In the genomic region with DNA sequence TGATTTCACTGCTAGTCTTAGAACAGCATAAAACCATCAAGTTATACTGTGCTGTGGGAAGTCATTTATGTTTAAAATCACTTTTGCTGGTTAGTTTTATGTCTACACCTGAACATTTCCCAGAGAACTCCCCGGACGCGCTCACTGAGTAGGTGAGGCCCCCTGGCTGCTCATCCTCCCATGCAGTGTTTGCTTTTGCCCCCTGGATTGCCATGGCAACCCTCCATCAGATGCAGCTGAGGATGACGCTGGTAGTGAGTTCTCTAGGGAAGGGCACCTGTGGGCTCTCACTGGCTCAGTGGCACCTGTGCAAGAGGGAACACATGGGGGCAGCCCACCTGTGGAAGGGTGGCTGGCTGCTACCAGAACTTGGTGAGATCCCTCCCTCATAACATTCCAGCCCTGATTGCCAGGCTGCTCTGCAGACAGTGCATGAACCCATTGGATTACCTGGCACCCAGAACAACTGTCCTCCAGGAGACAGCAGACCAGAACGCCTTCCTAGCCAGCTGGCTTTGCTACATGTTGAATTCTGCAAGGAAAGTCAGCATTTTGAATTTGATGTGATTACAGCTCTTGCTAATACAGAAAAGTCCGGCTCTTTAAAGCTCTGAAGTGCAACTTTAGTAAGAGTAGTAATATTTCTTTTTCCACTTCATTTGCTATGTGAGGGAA, we compare ENCODE assay signal across 27 cellular contexts. TPM values are rescaled to one million over a fixed set of nuclear protein-coding genes. Genes with fewer than 3 reads are reported as not detected.
DNase-seq lines count a peak whose midpoint lies in the region; ATAC-seq lines count a peak whose summit lies in the region.
"Had no signal": no experiment of that assay in that cellular context is flagged by ENCODE, and none has a peak within 500 bp of the region (broad histone marks: within the 10 kb centered on the region; RNA-seq: fewer than 3 reads in every experiment).

No MANE protein-coding gene starts in this region.

- H3K79me1 ChIP-seq in neuronal stem cell (ENCODE audit: low read depth, low read length), result no peaks in the 10 kb centered on the region

- H3K4me1 Mint-ChIP-seq in CD8-positive, alpha-beta memory T cell, result peaks cover 0 to 3% (median 2%) of the 10 kb centered on the region in 3 donors
- H3K4me1 Mint-ChIP-seq in central memory CD8-positive, alpha-beta T cell, result no peaks in the 10 kb centered on the region

- peaks cover 43% of the 10 kb centered on the region for H3K36me3 ChIP-seq in CD8-positive, alpha-beta memory T cell (ENCODE audit: insufficient read depth, low read length)
- peaks cover 15 to 61% of the 10 kb centered on the region in 2 donors for H3K36me3 ChIP-seq in neuronal stem cell (replicated peaks in 1 of 2; ENCODE audit: control insufficient read depth in 2 of 2, insufficient read depth in 2 of 2, low read length in 2 of 2)

- POLR2A ChIA-PET in CD8-positive, alpha-beta memory T cell (lab: Charles Lee), result no interaction called here

- CTCF ChIA-PET in CD8-positive, alpha-beta memory T cell (lab: Charles Lee), result interaction anchor here (1.7 kb wide), 1 partner anchor 10 kb away, joined by 4 read pairs; no protein-coding TSS in a partner anchor

- peak overlapping the region; percentile 60 for H3K9ac ChIP-seq in neuronal stem cell (ENCODE audit: low read depth, low read length, poor library complexity)

- H3K4me2 ChIP-seq in neuronal stem cell (ENCODE audit: insufficient read depth, low read length, poor library complexity, severe bottlenecking), result no peak overlapping the region
- H3K4me2 ChIP-seq: A549 had no signal

- peaks cover 6 to 95% (median 34%) of the 10 kb centered on the region in 3 donors for H3K36me3 Mint-ChIP-seq in CD8-positive, alpha-beta memory T cell
- peaks cover 43% of the 10 kb centered on the region for H3K36me3 Mint-ChIP-seq in central memory CD8-positive, alpha-beta T cell (ENCODE audit: insufficient read depth)

- no peaks in the 10 kb centered on the region for H3K4me1 ChIP-seq in CD8-positive, alpha-beta memory T cell (ENCODE audit: insufficient read depth, low read length)
- peaks cover 0 to 6% of the 10 kb centered on the region in 2 donors for H3K4me1 ChIP-seq in neuronal stem cell (ENCODE audit: control insufficient read depth in 2 of 2, insufficient read depth in 1 of 2, low read depth in 1 of 2, low read length in 2 of 2)
- H3K4me1 ChIP-seq: A549, esophagus squamous epithelium, heart right ventricle, SJCRH30, vagina had no signal

- H3K27ac Mint-ChIP-seq in CD8-positive, alpha-beta memory T cell, result peak overlapping the region in 5 of 8 donors; percentile 23 to 68 (median 29)
- H3K27ac Mint-ChIP-seq in central memory CD8-positive, alpha-beta T cell (ENCODE audit: low read depth), result peak overlapping the region; percentile 44
- H3K27ac Mint-ChIP-seq: stimulated activated naive B cell treated with anti-CD40 and anti-IgM and Interleukin-4, amounts not matched to agents 10 μg/mL and 1 μg/mL and 100 μg/mL, for 72 hours had no signal

- H3K27ac ChIP-seq in CD8-positive, alpha-beta memory T cell (ENCODE audit: low read depth, low read length), result no peak overlapping the region
- H3K27ac ChIP-seq in neuronal stem cell (replicated peaks; ENCODE audit: low read length), result no peak overlapping the region
- H3K27ac ChIP-seq: A549, coronary artery, esophagus squamous epithelium, heart right ventricle, right lobe of liver, SJCRH30, thoracic aorta, vagina had no signal

- H3K27me3 ChIP-seq in CD8-positive, alpha-beta memory T cell (ENCODE audit: insufficient read depth, low read length, poor library complexity, severe bottlenecking), result no peaks in the 10 kb centered on the region
- H3K27me3 ChIP-seq in neuronal stem cell (ENCODE audit: control insufficient read depth in 3 of 3, insufficient read depth in 3 of 3, low read depth in 1 of 3, low read length in 3 of 3), result no peaks in the 10 kb centered on the region
- H3K27me3 ChIP-seq: esophagus squamous epithelium, heart right ventricle, right lobe of liver, SJCRH30, vagina had no signal

- no peak overlapping the region for H2BK12ac ChIP-seq in neuronal stem cell (ENCODE audit: low read length)

- no peak overlapping the region for H3K4ac ChIP-seq in neuronal stem cell (ENCODE audit: low read length)

- peak overlapping the region; percentile 38 for H3K23ac ChIP-seq in neuronal stem cell (ENCODE audit: low read depth, low read length, poor library complexity)

- no peak overlapping the region for H3K4me3 Mint-ChIP-seq in CD8-positive, alpha-beta memory T cell
- no peak overlapping the region for H3K4me3 Mint-ChIP-seq in central memory CD8-positive, alpha-beta T cell
- H3K4me3 Mint-ChIP-seq: activated naive CD8-positive, alpha-beta T cell; stimulated activated naive B cell treated with anti-CD40 and anti-IgM and Interleukin-4, amounts not matched to agents 10 μg/mL and 1 μg/mL and 100 μg/mL, for 72 hours had no signal

- no CpG with 5 or more reads among the region's 6 CpGs for WGBS in neuronal stem cell (ENCODE audit: extremely low coverage in 2 of 2, insufficient read length in 2 of 2, insufficient replicate concordance in 1 of 2), 2 donors

- H3K14ac ChIP-seq in neuronal stem cell (ENCODE audit: low read length), result no peak overlapping the region

- no peak overlapping the region for H4K8ac ChIP-seq in neuronal stem cell (ENCODE audit: low read depth, low read length)

- H3K18ac ChIP-seq in neuronal stem cell (ENCODE audit: low read length), result no peak overlapping the region

- no peaks in the 10 kb centered on the region for H3K9me3 ChIP-seq in CD8-positive, alpha-beta memory T cell (ENCODE audit: low read length)
- no peaks in the 10 kb centered on the region for H3K9me3 ChIP-seq in neuronal stem cell (replicated peaks in 1 of 2; ENCODE audit: control insufficient read depth in 2 of 2, insufficient read depth in 1 of 2, low read depth in 1 of 2, low read length in 2 of 2)
- H3K9me3 ChIP-seq: A549, esophagus squamous epithelium, heart right ventricle, right lobe of liver, SJCRH30, thoracic aorta, vagina had no signal

- no peak overlapping the region for H4K91ac ChIP-seq in neuronal stem cell (ENCODE audit: low read depth, low read length, poor library complexity)

- H3K9me3 Mint-ChIP-seq in CD8-positive, alpha-beta memory T cell, result no peaks in the 10 kb centered on the region
- no peaks in the 10 kb centered on the region for H3K9me3 Mint-ChIP-seq in central memory CD8-positive, alpha-beta T cell
- H3K9me3 Mint-ChIP-seq: stimulated activated naive B cell treated with anti-CD40 and anti-IgM and Interleukin-4, amounts not matched to agents 10 μg/mL and 1 μg/mL and 100 μg/mL, for 72 hours had no signal

- no peak for ATAC-seq in central memory CD8-positive, alpha-beta T cell (replicated peaks; ENCODE audit: extremely low read depth, poor library complexity, severe bottlenecking)
- ATAC-seq in GM18858 (IDR thresholded peaks at IDR 0.05; ENCODE audit: unreplicated experiment), result no peak
- ATAC-seq: A549; heart right ventricle; right lobe of liver; stimulated activated naive B cell treated with anti-CD40 and anti-IgM and Interleukin-4, amounts not matched to agents 10 μg/mL and 1 μg/mL and 100 μg/mL, for 72 hours had no signal

- DNase-seq in activated CD8-positive, alpha-beta memory T cell treated with anti-CD3 and anti-CD28 coated beads for 24 hours, result peak; percentile 45
- no peak for DNase-seq in activated CD8-positive, alpha-beta memory T cell treated with anti-CD3 and anti-CD28 coated beads, Interleukin-2, amount 50 U/mL, for 48 hours
- DNase-seq in CD8-positive, alpha-beta memory T cell, result no peak
- no peak for DNase-seq in central memory CD8-positive, alpha-beta T cell (ENCODE audit: low spot score in 2 of 2)
- no peak for DNase-seq in neuronal stem cell (ENCODE audit: low spot score)
- no peak for DNase-seq in kidney tubule cell (ENCODE audit: low spot score)
- no peak for DNase-seq in HUDEP-2 (lab: John Stamatoyannopoulos, UW; ENCODE audit: unreplicated experiment in 76 of 76)
- DNase-seq: activated CD4-positive, alpha-beta T cell treated with anti-CD3 and anti-CD28 coated beads, Interleukin-2, amount 50 U/mL, for 1 hour; AML-193; aorta; esophagus squamous epithelium; foreskin melanocyte; heart right ventricle; IMR-90; NCI-H1092; NCI-H2029; NCI-H774; right lobe of liver; SJCRH30; stimulated activated CD4-positive, alpha-beta T cell treated with anti-CD3 and anti-CD28 coated beads, Interleukin-4, amount 100 ng/mL, for 24 hours; stimulated activated naive B cell treated with anti-CD40 and anti-IgM and Interleukin-4, amounts not matched to agents 10 μg/mL and 1 μg/mL and 100 μg/mL, for 72 hours had no signal

- H3K27me3 Mint-ChIP-seq in CD8-positive, alpha-beta memory T cell, result no peaks in the 10 kb centered on the region
- H3K27me3 Mint-ChIP-seq in central memory CD8-positive, alpha-beta T cell, result no peaks in the 10 kb centered on the region
- H3K27me3 Mint-ChIP-seq: activated naive CD8-positive, alpha-beta T cell; stimulated activated naive B cell treated with anti-CD40 and anti-IgM and Interleukin-4, amounts not matched to agents 10 μg/mL and 1 μg/mL and 100 μg/mL, for 72 hours had no signal

- no peak overlapping the region for H2BK120ac ChIP-seq in neuronal stem cell (ENCODE audit: low read depth, low read length)

- H2AK5ac ChIP-seq in neuronal stem cell (ENCODE audit: low read depth, low read length), result no peak overlapping the region

- no peak overlapping the region for H2AFZ ChIP-seq in neuronal stem cell (ENCODE audit: low read length)

- H2BK15ac ChIP-seq in neuronal stem cell (ENCODE audit: low read length), result no peak overlapping the region

- no peak overlapping the region for H2BK5ac ChIP-seq in neuronal stem cell (ENCODE audit: low read length)

- no peak overlapping the region for H3K4me3 ChIP-seq in CD8-positive, alpha-beta memory T cell (ENCODE audit: low read length)
- H3K4me3 ChIP-seq in neuronal stem cell (ENCODE audit: low read length in 2 of 2), result no peak overlapping the region
- H3K4me3 ChIP-seq: A549, coronary artery, esophagus squamous epithelium, heart right ventricle, right lobe of liver, SJCRH30, thoracic aorta, vagina had no signal

RNA-seq across cellular contexts. Expression of gene COA5, which starts 21.7 kb away (rescaled TPM):
- 10 to 100 TPM; 26.7 to 29.2 TPM for total RNA-seq in CD8-positive, alpha-beta memory T cell
- polyA plus RNA-seq in CD8-positive, alpha-beta memory T cell, result 31.2 TPM
- 53.3 TPM for polyA plus RNA-seq in neuronal stem cell (2013, experiment 1 of 2)
- 51.1 TPM for polyA plus RNA-seq in neuronal stem cell (2013, experiment 2 of 2)

RNA-seq across cellular contexts. Expression of gene UNC50, which starts 21.8 kb away (rescaled TPM):
- total RNA-seq in CD8-positive, alpha-beta memory T cell, result 10 to 100 TPM; 41.8 to 42.4 TPM
- 53.1 TPM for polyA plus RNA-seq in CD8-positive, alpha-beta memory T cell
- 59.4 TPM for polyA plus RNA-seq in neuronal stem cell (2013, experiment 1 of 2)
- 59.6 TPM for polyA plus RNA-seq in neuronal stem cell (2013, experiment 2 of 2)
